1 cellular context compared by ENCODE assay signal in the genomic region with DNA sequence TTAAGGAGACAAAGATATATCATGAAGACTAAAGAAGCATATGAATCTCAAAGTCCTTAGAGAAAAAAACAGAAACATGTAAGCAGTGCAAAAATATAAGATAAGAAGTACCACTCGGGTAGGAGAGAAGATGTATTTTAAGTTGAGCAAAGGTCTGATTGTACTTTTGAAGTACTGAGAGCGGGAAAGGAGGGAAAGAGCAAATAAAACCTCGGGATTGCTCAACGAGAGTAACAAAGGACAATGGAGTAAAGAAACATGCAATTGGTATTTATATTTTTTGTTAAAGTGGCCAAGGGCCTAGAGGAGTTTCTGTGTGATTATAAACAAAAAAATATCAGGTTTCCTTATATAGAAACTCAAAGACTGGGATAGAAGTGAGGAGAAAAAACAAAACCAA.
TF ChIP-seq lines count a peak whose summit lies in the region.

No MANE protein-coding gene starts in this region.

TF ChIP-seq in HepG2, 621 proteins besides CTCF, POLR2A, EP300 and RAD21 (continued from another document):
- peak; percentile 74 for TF ChIP-seq CEBPB (IDR thresholded peaks at IDR 0.05; ENCODE audit: borderline replicate concordance, low read depth, low read length)
- TF ChIP-seq, protein P1, sequence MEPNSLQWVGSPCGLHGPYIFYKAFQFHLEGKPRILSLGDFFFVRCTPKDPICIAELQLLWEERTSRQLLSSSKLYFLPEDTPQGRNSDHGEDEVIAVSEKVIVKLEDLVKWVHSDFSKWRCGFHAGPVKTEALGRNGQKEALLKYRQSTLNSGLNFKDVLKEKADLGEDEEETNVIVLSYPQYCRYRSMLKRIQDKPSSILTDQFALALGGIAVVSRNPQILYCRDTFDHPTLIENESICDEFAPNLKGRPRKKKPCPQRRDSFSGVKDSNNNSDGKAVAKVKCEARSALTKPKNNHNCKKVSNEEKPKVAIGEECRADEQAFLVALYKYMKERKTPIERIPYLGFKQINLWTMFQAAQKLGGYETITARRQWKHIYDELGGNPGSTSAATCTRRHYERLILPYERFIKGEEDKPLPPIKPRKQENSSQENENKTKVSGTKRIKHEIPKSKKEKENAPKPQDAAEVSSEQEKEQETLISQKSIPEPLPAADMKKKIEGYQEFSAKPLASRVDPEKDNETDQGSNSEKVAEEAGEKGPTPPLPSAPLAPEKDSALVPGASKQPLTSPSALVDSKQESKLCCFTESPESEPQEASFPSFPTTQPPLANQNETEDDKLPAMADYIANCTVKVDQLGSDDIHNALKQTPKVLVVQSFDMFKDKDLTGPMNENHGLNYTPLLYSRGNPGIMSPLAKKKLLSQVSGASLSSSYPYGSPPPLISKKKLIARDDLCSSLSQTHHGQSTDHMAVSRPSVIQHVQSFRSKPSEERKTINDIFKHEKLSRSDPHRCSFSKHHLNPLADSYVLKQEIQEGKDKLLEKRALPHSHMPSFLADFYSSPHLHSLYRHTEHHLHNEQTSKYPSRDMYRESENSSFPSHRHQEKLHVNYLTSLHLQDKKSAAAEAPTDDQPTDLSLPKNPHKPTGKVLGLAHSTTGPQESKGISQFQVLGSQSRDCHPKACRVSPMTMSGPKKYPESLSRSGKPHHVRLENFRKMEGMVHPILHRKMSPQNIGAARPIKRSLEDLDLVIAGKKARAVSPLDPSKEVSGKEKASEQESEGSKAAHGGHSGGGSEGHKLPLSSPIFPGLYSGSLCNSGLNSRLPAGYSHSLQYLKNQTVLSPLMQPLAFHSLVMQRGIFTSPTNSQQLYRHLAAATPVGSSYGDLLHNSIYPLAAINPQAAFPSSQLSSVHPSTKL (CRISPR knock-in tag; IDR thresholded peaks at IDR 0.05) = peak; percentile 76
- no peak for TF ChIP-seq FOXA1 (IDR thresholded peaks at IDR 0.05)
- TF ChIP-seq FOXA1 (CRISPR knock-in tag; IDR thresholded peaks at IDR 0.05) = peak; percentile 57
- TF ChIP-seq MAF1 (CRISPR knock-in tag; IDR thresholded peaks at IDR 0.05; ENCODE audit: borderline replicate concordance) = no peak
- TF ChIP-seq, protein P2, sequence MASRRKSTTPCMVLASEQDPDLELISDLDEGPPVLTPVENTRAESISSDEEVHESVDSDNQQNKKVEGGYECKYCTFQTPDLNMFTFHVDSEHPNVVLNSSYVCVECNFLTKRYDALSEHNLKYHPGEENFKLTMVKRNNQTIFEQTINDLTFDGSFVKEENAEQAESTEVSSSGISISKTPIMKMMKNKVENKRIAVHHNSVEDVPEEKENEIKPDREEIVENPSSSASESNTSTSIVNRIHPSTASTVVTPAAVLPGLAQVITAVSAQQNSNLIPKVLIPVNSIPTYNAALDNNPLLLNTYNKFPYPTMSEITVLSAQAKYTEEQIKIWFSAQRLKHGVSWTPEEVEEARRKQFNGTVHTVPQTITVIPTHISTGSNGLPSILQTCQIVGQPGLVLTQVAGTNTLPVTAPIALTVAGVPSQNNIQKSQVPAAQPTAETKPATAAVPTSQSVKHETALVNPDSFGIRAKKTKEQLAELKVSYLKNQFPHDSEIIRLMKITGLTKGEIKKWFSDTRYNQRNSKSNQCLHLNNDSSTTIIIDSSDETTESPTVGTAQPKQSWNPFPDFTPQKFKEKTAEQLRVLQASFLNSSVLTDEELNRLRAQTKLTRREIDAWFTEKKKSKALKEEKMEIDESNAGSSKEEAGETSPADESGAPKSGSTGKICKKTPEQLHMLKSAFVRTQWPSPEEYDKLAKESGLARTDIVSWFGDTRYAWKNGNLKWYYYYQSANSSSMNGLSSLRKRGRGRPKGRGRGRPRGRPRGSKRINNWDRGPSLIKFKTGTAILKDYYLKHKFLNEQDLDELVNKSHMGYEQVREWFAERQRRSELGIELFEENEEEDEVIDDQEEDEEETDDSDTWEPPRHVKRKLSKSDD (CRISPR knock-in tag; IDR thresholded peaks at IDR 0.05; ENCODE audit: low read depth) = no peak
- TF ChIP-seq, protein P3, sequence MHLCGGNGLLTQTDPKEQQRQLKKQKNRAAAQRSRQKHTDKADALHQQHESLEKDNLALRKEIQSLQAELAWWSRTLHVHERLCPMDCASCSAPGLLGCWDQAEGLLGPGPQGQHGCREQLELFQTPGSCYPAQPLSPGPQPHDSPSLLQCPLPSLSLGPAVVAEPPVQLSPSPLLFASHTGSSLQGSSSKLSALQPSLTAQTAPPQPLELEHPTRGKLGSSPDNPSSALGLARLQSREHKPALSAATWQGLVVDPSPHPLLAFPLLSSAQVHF (CRISPR knock-in tag; IDR thresholded peaks at IDR 0.05) = no peak
- no peak for TF ChIP-seq MIER2 (CRISPR knock-in tag; IDR thresholded peaks at IDR 0.05)
- TF ChIP-seq KDM6A (CRISPR knock-in tag; IDR thresholded peaks at IDR 0.05; ENCODE audit: low read depth) = no peak
- TF ChIP-seq KMT2B (CRISPR knock-in tag; IDR thresholded peaks at IDR 0.05) = no peak
- TF ChIP-seq, protein P4, sequence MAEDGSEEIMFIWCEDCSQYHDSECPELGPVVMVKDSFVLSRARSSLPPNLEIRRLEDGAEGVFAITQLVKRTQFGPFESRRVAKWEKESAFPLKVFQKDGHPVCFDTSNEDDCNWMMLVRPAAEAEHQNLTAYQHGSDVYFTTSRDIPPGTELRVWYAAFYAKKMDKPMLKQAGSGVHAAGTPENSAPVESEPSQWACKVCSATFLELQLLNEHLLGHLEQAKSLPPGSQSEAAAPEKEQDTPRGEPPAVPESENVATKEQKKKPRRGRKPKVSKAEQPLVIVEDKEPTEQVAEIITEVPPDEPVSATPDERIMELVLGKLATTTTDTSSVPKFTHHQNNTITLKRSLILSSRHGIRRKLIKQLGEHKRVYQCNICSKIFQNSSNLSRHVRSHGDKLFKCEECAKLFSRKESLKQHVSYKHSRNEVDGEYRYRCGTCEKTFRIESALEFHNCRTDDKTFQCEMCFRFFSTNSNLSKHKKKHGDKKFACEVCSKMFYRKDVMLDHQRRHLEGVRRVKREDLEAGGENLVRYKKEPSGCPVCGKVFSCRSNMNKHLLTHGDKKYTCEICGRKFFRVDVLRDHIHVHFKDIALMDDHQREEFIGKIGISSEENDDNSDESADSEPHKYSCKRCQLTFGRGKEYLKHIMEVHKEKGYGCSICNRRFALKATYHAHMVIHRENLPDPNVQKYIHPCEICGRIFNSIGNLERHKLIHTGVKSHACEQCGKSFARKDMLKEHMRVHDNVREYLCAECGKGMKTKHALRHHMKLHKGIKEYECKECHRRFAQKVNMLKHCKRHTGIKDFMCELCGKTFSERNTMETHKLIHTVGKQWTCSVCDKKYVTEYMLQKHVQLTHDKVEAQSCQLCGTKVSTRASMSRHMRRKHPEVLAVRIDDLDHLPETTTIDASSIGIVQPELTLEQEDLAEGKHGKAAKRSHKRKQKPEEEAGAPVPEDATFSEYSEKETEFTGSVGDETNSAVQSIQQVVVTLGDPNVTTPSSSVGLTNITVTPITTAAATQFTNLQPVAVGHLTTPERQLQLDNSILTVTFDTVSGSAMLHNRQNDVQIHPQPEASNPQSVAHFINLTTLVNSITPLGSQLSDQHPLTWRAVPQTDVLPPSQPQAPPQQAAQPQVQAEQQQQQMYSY (CRISPR knock-in tag; IDR thresholded peaks at IDR 0.05) = no peak
- no peak for TF ChIP-seq DNMT3B (CRISPR knock-in tag; conservative IDR thresholded peaks at IDR 0.05)
- TF ChIP-seq, protein P5, sequence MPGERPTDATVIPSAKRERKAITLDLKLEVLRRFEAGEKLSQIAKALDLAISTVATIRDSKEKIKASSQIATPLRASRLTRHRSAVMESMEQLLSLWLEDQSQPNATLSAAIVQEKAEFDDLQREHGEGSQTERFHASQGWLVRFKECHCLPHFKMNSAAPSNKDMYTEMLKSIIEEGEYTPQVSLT (CRISPR knock-in tag; IDR thresholded peaks at IDR 0.05; ENCODE audit: borderline replicate concordance, low read depth) = no peak
- no peak for TF ChIP-seq FOXC1 (CRISPR knock-in tag; IDR thresholded peaks at IDR 0.05; ENCODE audit: borderline replicate concordance)
- TF ChIP-seq, protein P6, sequence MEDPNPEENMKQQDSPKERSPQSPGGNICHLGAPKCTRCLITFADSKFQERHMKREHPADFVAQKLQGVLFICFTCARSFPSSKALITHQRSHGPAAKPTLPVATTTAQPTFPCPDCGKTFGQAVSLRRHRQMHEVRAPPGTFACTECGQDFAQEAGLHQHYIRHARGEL (CRISPR knock-in tag; IDR thresholded peaks at IDR 0.05) = no peak
- TF ChIP-seq CHCHD3 (CRISPR knock-in tag; IDR thresholded peaks at IDR 0.05) = no peak
- TF ChIP-seq NFE2 (CRISPR knock-in tag; IDR thresholded peaks at IDR 0.05) = no peak
- TF ChIP-seq ZNF788 (CRISPR knock-in tag; IDR thresholded peaks at IDR 0.05; ENCODE audit: borderline replicate concordance) = no peak
- TF ChIP-seq ZNF496 (CRISPR knock-in tag; IDR thresholded peaks at IDR 0.05; ENCODE audit: insufficient replicate concordance) = no peak
- no peak for TF ChIP-seq ZFY (CRISPR knock-in tag; IDR thresholded peaks at IDR 0.05)
- no peak for TF ChIP-seq SUZ12 (IDR thresholded peaks at IDR 0.05; ENCODE audit: low read depth, low read length)
- TF ChIP-seq, protein P7, sequence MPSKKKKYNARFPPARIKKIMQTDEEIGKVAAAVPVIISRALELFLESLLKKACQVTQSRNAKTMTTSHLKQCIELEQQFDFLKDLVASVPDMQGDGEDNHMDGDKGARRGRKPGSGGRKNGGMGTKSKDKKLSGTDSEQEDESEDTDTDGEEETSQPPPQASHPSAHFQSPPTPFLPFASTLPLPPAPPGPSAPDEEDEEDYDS (CRISPR knock-in tag; IDR thresholded peaks at IDR 0.05) = no peak
- TF ChIP-seq ATF7 (IDR thresholded peaks at IDR 0.05) = no peak
- TF ChIP-seq ATF7 (CRISPR knock-in tag; IDR thresholded peaks at IDR 0.05) = no peak
- TF ChIP-seq ZFAT (CRISPR knock-in tag; conservative IDR thresholded peaks at IDR 0.05) = no peak
- no peak for TF ChIP-seq ZNF446 (CRISPR knock-in tag; IDR thresholded peaks at IDR 0.05)
